Comparison of ENCODE assay signal across 20 cellular contexts in genomic region chr2:199784512-199784911, GRCh38.
DNase-seq lines count a peak whose midpoint lies in the region; ATAC-seq and TF ChIP-seq lines count a peak whose summit lies in the region.
"Had no signal": no experiment of that assay in that cellular context is flagged by ENCODE, and none has a peak within 500 bp of the region (broad histone marks: within the 10 kb centered on the region; RNA-seq: fewer than 3 reads in every experiment).

No MANE protein-coding gene starts in this region.

- ATAC-seq in GM19351 (IDR thresholded peaks at IDR 0.05; ENCODE audit: unreplicated experiment), result peak; percentile 47
- peak; percentile 77 for ATAC-seq in HG02798 (IDR thresholded peaks at IDR 0.05; ENCODE audit: poor library complexity, unreplicated experiment)
- ATAC-seq in GM18519 (IDR thresholded peaks at IDR 0.05; ENCODE audit: low FRiP score, unreplicated experiment), result no peak
- ATAC-seq: T-cell had no signal

- H3K4me3 ChIP-seq in GM12865 (ENCODE audit: low read depth, low read length) (no peak overlapping the region), NB4 (ENCODE audit: low read depth, low read length) (no peak overlapping the region)

- H3K27me3 Mint-ChIP-seq in T-helper 2 cell treated with Interferon-gamma antibody and Interleukin-4, amounts not matched to agents 5 μg/mL and 100 μg/mL, for 36 hours (ENCODE audit: low read depth), result peaks cover 3% of the 10 kb centered on the region

- no peak for TF ChIP-seq POLR2A in NB4 (IDR thresholded peaks at IDR 0.05; ENCODE audit: extremely low read depth, insufficient read length)

- H3K4me1 Mint-ChIP-seq in T-helper 2 cell treated with Interferon-gamma antibody and Interleukin-4, amounts not matched to agents 5 μg/mL and 100 μg/mL, for 36 hours (ENCODE audit: low read depth), result no peaks in the 10 kb centered on the region
- H3K4me1 Mint-ChIP-seq: T-cell had no signal

- no peaks in the 10 kb centered on the region for H3K36me3 Mint-ChIP-seq in T-helper 2 cell treated with Interferon-gamma antibody and Interleukin-4, amounts not matched to agents 5 μg/mL and 100 μg/mL, for 36 hours (ENCODE audit: low read depth)
- H3K36me3 Mint-ChIP-seq: T-cell had no signal

- TF ChIP-seq CTCF in GM12865 (IDR thresholded peaks at IDR 0.05; ENCODE audit: insufficient read depth, low read depth, low read length, missing control alignments) (no peak), NB4 (IDR thresholded peaks at IDR 0.05; ENCODE audit: low read depth, low read length) (no peak)

- no peaks in the 10 kb centered on the region for H3K9me3 Mint-ChIP-seq in T-helper 2 cell treated with Interferon-gamma antibody and Interleukin-4, amounts not matched to agents 5 μg/mL and 100 μg/mL, for 36 hours

- no peak overlapping the region for H3K27ac Mint-ChIP-seq in T-helper 2 cell treated with Interferon-gamma antibody and Interleukin-4, amounts not matched to agents 5 μg/mL and 100 μg/mL, for 36 hours
- H3K27ac Mint-ChIP-seq: H9, T-cell had no signal

- H3K4me3 Mint-ChIP-seq in T-helper 2 cell treated with Interferon-gamma antibody and Interleukin-4, amounts not matched to agents 5 μg/mL and 100 μg/mL, for 36 hours, result no peak overlapping the region
- H3K4me3 Mint-ChIP-seq: H9, T-cell had no signal

- DNase-seq in GM12865 (ENCODE audit: low read depth) (peak; percentile 14), NB4 (ENCODE audit: low read depth) (peak; percentile 43), foreskin melanocyte (no peak), hepatic stellate cell (ENCODE audit: low spot score) (no peak)
- DNase-seq in T-helper 2 cell treated with Interferon-gamma antibody and Interleukin-4, amounts not matched to agents 5 μg/mL and 100 μg/mL, for 36 hours (ENCODE audit: low spot score), result no peak
- DNase-seq: DMS53, GDM1, H9, KG1, NCI-H1105, NCI-H146, NCI-H2029 treated with DMSO at 0.1 percent for 48 hours, NCI-H226, NCI-H510A treated with DMSO at 0.1 percent for 48 hours, NCI-H748 treated with DMSO at 0.1 percent for 48 hours, SIG-M5, T-cell had no signal

Comparison
In these comparisons a context has a peak if more than half of its experiments do, and no peak if none do; other contexts are left out.
1. DNase-seq: peak in GM12865 (single experiment) and NB4 (single experiment); none in T-helper 2 cell treated with Interferon-gamma antibody and Interleukin-4, amounts not matched to agents 5 μg/mL and 100 μg/mL, for 36 hours (single experiment), foreskin melanocyte (single experiment) and hepatic stellate cell (single experiment).